In genomic region chr11:65279713-65280459, GRCh38 we compare ENCODE assay signal across 1 cellular context.
TF ChIP-seq lines count a peak whose summit lies in the region.

No MANE protein-coding gene starts in this region.

TF ChIP-seq in SK-N-SH, 30 proteins besides CTCF, POLR2A, EP300 and RAD21 (continued from another document):
- TF ChIP-seq PBX3 (IDR thresholded peaks at IDR 0.05) (peak; percentile 27; the same call in 1 of the 2 replicates), MXI1 (IDR thresholded peaks at IDR 0.05; ENCODE audit: low read depth, low read length) (no peak), USF2 (IDR thresholded peaks at IDR 0.05; ENCODE audit: borderline replicate concordance, low read depth, low read length) (no peak), FOXJ3 (CRISPR knock-in tag; IDR thresholded peaks at IDR 0.05) (no peak), JUND (IDR thresholded peaks at IDR 0.05) (peak; percentile 78), RFX5 (IDR thresholded peaks at IDR 0.05; ENCODE audit: low read length) (no peak), GATA2 (CRISPR knock-in tag; IDR thresholded peaks at IDR 0.05) (no peak), RCOR1 (IDR thresholded peaks at IDR 0.05; ENCODE audit: low read length) (no peak), TEAD4 (IDR thresholded peaks at IDR 0.05; ENCODE audit: borderline replicate concordance, insufficient read depth) (0 out of 2 replicates have a peak, but pooled peaks have one; percentile 31), USF1 (IDR thresholded peaks at IDR 0.05; ENCODE audit: borderline replicate concordance, low read depth) (no peak), REST (IDR thresholded peaks at IDR 0.05; ENCODE audit: low read depth, low read length) (peak; percentile 51; the same call in 1 of the 2 replicates)
TF ChIP-seq in SK-N-SH: peak in this region for 9.
